In the genomic region with DNA sequence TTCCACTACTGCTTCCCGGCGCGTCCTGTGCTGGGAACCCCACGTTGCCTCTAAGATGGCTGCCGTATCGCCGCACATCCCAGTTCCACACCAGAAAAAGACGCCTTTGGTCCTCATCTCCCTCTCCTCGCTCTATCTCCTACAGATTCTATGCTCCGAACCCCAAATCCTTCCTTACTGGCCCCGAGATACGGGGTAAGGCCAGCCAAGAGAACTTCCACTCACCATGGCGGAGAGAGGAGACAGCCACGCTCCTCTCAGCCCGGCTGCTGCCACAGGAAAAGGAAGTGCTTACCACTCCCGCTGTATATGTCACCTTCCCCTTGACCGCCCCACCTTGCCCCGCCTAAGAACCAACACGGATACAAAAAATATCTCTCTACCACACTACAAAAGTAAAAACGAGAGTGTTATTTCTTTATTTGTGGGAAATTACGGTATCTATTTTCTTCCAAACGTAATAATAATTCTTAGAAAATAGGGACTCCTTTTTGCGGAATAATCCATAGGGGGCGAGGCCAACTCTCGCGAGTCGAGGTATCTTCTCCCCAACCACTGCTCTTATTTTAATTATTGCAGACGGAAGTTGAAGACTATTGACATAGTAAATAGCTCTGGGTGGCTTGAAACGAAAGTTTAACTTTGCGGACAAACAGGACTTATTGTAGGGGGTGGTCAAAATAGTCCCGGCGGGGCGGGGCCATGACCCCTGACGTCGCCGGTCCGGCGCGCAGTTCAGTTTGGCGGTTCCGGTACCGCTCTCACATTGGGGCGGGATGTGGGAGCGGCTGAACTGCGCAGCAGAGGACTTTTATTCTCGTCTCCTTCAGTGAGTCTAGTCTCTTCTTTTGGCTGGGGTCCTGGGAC, we compare ENCODE assay signal across 1 cellular context.
TF ChIP-seq lines count a peak whose summit lies in the region.

Gene RPL4, minus strand, starts transcription at position 293 of the 867 bp plus-strand sequence. Its CDS starts 65 bp downstream, at position 228.
Gene ZWILCH, plus strand, starts transcription at position 764 of the 867 bp plus-strand sequence. Its CDS starts 13 bp downstream, at position 777.

TF ChIP-seq in HepG2, 621 proteins besides CTCF, POLR2A, EP300 and RAD21 (continued from another document and continues in another):
- peak; percentile 57 for TF ChIP-seq ZNF687 (CRISPR knock-in tag; IDR thresholded peaks at IDR 0.05)
- no peak for TF ChIP-seq KLF6 (CRISPR knock-in tag; IDR thresholded peaks at IDR 0.05)
- TF ChIP-seq, protein P1, sequence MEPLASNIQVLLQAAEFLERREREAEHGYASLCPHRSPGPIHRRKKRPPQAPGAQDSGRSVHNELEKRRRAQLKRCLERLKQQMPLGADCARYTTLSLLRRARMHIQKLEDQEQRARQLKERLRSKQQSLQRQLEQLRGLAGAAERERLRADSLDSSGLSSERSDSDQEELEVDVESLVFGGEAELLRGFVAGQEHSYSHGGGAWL (CRISPR knock-in tag; IDR thresholded peaks at IDR 0.05): no peak; the same call in 1 of the 2 replicates
- TF ChIP-seq ZNF788 (CRISPR knock-in tag; IDR thresholded peaks at IDR 0.05; ENCODE audit: borderline replicate concordance): 0 out of 2 replicates have a peak, but pooled peaks have one; percentile 14
- no peak for TF ChIP-seq ZFP62 (CRISPR knock-in tag; IDR thresholded peaks at IDR 0.05)
- no peak for TF ChIP-seq ONECUT2 (CRISPR knock-in tag; IDR thresholded peaks at IDR 0.05)
- TF ChIP-seq FOXA3 (CRISPR knock-in tag; IDR thresholded peaks at IDR 0.05): peak; percentile 62
- TF ChIP-seq DMAP1 (CRISPR knock-in tag; IDR thresholded peaks at IDR 0.05): peak; percentile 99
- TF ChIP-seq, protein P2, sequence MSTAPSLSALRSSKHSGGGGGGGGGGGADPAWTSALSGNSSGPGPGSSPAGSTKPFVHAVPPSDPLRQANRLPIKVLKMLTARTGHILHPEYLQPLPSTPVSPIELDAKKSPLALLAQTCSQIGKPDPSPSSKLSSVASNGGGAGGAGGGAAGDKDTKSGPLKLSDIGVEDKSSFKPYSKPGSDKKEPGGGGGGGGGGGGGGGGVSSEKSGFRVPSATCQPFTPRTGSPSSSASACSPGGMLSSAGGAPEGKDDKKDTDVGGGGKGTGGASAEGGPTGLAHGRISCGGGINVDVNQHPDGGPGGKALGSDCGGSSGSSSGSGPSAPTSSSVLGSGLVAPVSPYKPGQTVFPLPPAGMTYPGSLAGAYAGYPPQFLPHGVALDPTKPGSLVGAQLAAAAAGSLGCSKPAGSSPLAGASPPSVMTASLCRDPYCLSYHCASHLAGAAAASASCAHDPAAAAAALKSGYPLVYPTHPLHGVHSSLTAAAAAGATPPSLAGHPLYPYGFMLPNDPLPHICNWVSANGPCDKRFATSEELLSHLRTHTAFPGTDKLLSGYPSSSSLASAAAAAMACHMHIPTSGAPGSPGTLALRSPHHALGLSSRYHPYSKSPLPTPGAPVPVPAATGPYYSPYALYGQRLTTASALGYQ (CRISPR knock-in tag; IDR thresholded peaks at IDR 0.05): no peak
- peak; percentile 85 for TF ChIP-seq ZNF546 (CRISPR knock-in tag; conservative IDR thresholded peaks at IDR 0.05)
- no peak for TF ChIP-seq ZNF761 (CRISPR knock-in tag; conservative IDR thresholded peaks at IDR 0.05)
- TF ChIP-seq MED13 (CRISPR knock-in tag; IDR thresholded peaks at IDR 0.05): no peak
- TF ChIP-seq ZNF343 (CRISPR knock-in tag; IDR thresholded peaks at IDR 0.05): no peak
- TF ChIP-seq, protein P3, sequence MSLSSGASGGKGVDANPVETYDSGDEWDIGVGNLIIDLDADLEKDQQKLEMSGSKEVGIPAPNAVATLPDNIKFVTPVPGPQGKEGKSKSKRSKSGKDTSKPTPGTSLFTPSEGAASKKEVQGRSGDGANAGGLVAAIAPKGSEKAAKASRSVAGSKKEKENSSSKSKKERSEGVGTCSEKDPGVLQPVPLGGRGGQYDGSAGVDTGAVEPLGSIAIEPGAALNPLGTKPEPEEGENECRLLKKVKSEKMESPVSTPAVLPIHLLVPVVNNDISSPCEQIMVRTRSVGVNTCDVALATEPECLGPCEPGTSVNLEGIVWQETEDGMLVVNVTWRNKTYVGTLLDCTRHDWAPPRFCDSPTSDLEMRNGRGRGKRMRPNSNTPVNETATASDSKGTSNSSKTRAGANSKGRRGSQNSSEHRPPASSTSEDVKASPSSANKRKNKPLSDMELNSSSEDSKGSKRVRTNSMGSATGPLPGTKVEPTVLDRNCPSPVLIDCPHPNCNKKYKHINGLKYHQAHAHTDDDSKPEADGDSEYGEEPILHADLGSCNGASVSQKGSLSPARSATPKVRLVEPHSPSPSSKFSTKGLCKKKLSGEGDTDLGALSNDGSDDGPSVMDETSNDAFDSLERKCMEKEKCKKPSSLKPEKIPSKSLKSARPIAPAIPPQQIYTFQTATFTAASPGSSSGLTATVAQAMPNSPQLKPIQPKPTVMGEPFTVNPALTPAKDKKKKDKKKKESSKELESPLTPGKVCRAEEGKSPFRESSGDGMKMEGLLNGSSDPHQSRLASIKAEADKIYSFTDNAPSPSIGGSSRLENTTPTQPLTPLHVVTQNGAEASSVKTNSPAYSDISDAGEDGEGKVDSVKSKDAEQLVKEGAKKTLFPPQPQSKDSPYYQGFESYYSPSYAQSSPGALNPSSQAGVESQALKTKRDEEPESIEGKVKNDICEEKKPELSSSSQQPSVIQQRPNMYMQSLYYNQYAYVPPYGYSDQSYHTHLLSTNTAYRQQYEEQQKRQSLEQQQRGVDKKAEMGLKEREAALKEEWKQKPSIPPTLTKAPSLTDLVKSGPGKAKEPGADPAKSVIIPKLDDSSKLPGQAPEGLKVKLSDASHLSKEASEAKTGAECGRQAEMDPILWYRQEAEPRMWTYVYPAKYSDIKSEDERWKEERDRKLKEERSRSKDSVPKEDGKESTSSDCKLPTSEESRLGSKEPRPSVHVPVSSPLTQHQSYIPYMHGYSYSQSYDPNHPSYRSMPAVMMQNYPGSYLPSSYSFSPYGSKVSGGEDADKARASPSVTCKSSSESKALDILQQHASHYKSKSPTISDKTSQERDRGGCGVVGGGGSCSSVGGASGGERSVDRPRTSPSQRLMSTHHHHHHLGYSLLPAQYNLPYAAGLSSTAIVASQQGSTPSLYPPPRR (CRISPR knock-in tag; IDR thresholded peaks at IDR 0.05; ENCODE audit: borderline replicate concordance): no peak; the same call in 1 of the 2 replicates
- TF ChIP-seq TOPORS (CRISPR knock-in tag; IDR thresholded peaks at IDR 0.05): 0 out of 2 replicates have a peak, but pooled peaks have one; percentile 14
- TF ChIP-seq MAF1 (CRISPR knock-in tag; IDR thresholded peaks at IDR 0.05; ENCODE audit: borderline replicate concordance): no peak
- TF ChIP-seq GZF1 (CRISPR knock-in tag; IDR thresholded peaks at IDR 0.05): no peak
- no peak for TF ChIP-seq ZNF800 (CRISPR knock-in tag; IDR thresholded peaks at IDR 0.05)
- peak; percentile 51; the same call in 1 of the 2 replicates for TF ChIP-seq KLF9 (CRISPR knock-in tag; IDR thresholded peaks at IDR 0.05; ENCODE audit: low read depth)
- TF ChIP-seq, protein P4, sequence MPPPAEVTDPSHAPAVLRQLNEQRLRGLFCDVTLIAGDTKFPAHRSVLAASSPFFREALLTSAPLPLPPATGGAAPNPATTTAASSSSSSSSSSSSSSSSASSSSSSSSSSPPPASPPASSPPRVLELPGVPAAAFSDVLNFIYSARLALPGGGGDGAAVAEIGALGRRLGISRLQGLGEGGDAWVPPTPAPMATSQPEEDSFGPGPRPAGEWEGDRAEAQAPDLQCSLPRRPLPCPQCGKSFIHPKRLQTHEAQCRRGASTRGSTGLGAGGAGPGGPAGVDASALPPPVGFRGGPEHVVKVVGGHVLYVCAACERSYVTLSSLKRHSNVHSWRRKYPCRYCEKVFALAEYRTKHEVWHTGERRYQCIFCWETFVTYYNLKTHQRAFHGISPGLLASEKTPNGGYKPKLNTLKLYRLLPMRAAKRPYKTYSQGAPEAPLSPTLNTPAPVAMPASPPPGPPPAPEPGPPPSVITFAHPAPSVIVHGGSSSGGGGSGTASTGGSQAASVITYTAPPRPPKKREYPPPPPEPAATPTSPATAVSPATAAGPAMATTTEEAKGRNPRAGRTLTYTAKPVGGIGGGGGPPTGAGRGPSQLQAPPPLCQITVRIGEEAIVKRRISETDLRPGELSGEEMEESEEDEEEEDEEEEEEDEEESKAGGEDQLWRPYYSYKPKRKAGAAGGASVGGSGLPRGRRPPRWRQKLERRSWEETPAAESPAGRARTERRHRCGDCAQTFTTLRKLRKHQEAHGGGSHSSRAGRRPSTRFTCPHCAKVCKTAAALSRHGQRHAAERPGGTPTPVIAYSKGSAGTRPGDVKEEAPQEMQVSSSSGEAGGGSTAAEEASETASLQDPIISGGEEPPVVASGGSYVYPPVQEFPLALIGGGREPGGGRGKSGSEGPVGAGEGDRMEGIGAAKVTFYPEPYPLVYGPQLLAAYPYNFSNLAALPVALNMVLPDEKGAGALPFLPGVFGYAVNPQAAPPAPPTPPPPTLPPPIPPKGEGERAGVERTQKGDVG (CRISPR knock-in tag; IDR thresholded peaks at IDR 0.05; ENCODE audit: borderline replicate concordance): no peak
- TF ChIP-seq, protein P5, sequence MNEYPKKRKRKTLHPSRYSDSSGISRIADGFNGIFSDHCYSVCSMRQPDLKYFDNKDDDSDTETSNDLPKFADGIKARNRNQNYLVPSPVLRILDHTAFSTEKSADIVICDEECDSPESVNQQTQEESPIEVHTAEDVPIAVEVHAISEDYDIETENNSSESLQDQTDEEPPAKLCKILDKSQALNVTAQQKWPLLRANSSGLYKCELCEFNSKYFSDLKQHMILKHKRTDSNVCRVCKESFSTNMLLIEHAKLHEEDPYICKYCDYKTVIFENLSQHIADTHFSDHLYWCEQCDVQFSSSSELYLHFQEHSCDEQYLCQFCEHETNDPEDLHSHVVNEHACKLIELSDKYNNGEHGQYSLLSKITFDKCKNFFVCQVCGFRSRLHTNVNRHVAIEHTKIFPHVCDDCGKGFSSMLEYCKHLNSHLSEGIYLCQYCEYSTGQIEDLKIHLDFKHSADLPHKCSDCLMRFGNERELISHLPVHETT (CRISPR knock-in tag; conservative IDR thresholded peaks at IDR 0.05): peak; percentile 46
- TF ChIP-seq, protein P6, sequence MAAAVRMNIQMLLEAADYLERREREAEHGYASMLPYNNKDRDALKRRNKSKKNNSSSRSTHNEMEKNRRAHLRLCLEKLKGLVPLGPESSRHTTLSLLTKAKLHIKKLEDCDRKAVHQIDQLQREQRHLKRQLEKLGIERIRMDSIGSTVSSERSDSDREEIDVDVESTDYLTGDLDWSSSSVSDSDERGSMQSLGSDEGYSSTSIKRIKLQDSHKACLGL (CRISPR knock-in tag; IDR thresholded peaks at IDR 0.05): peak; percentile 48; the same call in 1 of the 2 replicates
- TF ChIP-seq HNRNPH1 (optimal IDR thresholded peaks at IDR 0.05; ENCODE audit: low read depth, low read length): no peak
- peak; percentile 86 for TF ChIP-seq ZC3H4 (CRISPR knock-in tag; IDR thresholded peaks at IDR 0.05; ENCODE audit: borderline replicate concordance)
- peak; percentile 62; the same call in 1 of the 2 replicates for TF ChIP-seq ZNF296 (CRISPR knock-in tag; conservative IDR thresholded peaks at IDR 0.05)
- TF ChIP-seq YEATS2 (CRISPR knock-in tag; IDR thresholded peaks at IDR 0.05; ENCODE audit: borderline replicate concordance): peak; percentile 97
